ENCODE assay signal across 8 cellular contexts in the genomic region with DNA sequence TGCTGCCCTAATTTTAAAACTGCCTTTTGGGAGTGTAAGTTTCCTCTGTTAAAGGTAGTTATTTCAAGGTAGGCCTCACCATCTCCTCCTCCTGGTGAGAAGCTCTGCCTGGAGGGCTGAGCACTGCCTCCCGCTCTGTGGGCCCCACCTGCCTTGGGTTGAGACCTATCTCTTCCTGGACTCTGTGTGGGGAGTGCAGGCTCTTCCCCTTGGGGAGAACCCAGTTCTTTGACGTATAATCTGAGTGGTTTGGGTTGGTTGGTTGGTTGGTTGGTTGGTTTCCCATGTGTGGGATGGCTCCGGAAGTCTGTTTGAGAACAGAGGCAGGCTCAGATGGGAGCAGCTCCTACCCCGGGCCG. TPM values are rescaled to one million over a fixed set of nuclear protein-coding genes. Genes with fewer than 3 reads are reported as not detected.
DNase-seq lines count a peak whose midpoint lies in the region; ATAC-seq and TF ChIP-seq lines count a peak whose summit lies in the region.

No MANE protein-coding gene starts in this region.

- peaks cover 88% of the 10 kb centered on the region for H3K4me1 Mint-ChIP-seq in activated CD8-positive, alpha-beta T cell treated with anti-CD3 and anti-CD28 coated beads, Interleukin-2, amount 10 ng/mL, durations not matched to agents 7 days and 5 days (ENCODE audit: low read depth)

- H3F3A ChIP-seq in SK-N-SH (replicated peaks; ENCODE audit: insufficient read depth), result peaks cover 77% of the 10 kb centered on the region

- no peak overlapping the region for H2AFZ ChIP-seq in SK-N-SH (ENCODE audit: low read depth)
- H2AFZ ChIP-seq in hepatocyte, result no peak overlapping the region

- no peak for TF ChIP-seq EP300 in SK-N-SH (IDR thresholded peaks at IDR 0.05; ENCODE audit: borderline replicate concordance in 1 of 2, low read depth in 1 of 2, low read length in 1 of 2)

- H3K9me2 ChIP-seq in SK-N-SH (no peaks in the 10 kb centered on the region), hepatocyte (replicated peaks; ENCODE audit: insufficient read depth) (no peaks in the 10 kb centered on the region)

- POLR2A ChIA-PET in SK-N-SH (lab: Yijun Ruan, JAX), result interaction anchor here (0.6 kb wide), 1 partner anchor 253 kb away, joined by 3 read pairs; no protein-coding TSS in a partner anchor
- POLR2A ChIA-PET in activated CD8-positive, alpha-beta T cell treated with anti-CD3 and anti-CD28 coated beads, Interleukin-2, amount 10 ng/mL, durations not matched to agents 7 days and 5 days (lab: Charles Lee), result no interaction called here

- no peaks in the 10 kb centered on the region for H3K9me3 Mint-ChIP-seq in activated CD8-positive, alpha-beta T cell treated with anti-CD3 and anti-CD28 coated beads, Interleukin-2, amount 10 ng/mL, durations not matched to agents 7 days and 5 days (ENCODE audit: insufficient read depth)

- peak overlapping the region; percentile 79 for H3K27ac Mint-ChIP-seq in activated CD8-positive, alpha-beta T cell treated with anti-CD3 and anti-CD28 coated beads, Interleukin-2, amount 10 ng/mL, durations not matched to agents 7 days and 5 days

- H3K27ac ChIP-seq in SK-N-SH (ENCODE audit: low read depth in 2 of 2, low read length in 1 of 2), result peak overlapping the region; percentile 81 to 99
- peak overlapping the region; percentile 97 for H3K27ac ChIP-seq in hepatocyte
- peak overlapping the region; percentile 82 for H3K27ac ChIP-seq in stomach smooth muscle (ENCODE audit: low read length)

- TF ChIP-seq RAD21 in SK-N-SH (IDR thresholded peaks at IDR 0.05; ENCODE audit: low read length), result no peak

- no peaks in the 10 kb centered on the region for H3K9me3 ChIP-seq in SK-N-SH
- no peaks in the 10 kb centered on the region for H3K9me3 ChIP-seq in hepatocyte (ENCODE audit: low read depth)
- no peaks in the 10 kb centered on the region for H3K9me3 ChIP-seq in stomach smooth muscle (ENCODE audit: control insufficient read depth in 2 of 2, low read length in 2 of 2)

- peaks cover 0 to 14% of the 10 kb centered on the region in 2 experiments for H3K36me3 ChIP-seq in SK-N-SH (replicated peaks in 1 of 2; ENCODE audit: control insufficient read depth in 1 of 2, insufficient read depth in 2 of 2, low read length in 1 of 2)
- H3K36me3 ChIP-seq in hepatocyte (replicated peaks; ENCODE audit: insufficient read depth, low read depth), result no peaks in the 10 kb centered on the region
- no peaks in the 10 kb centered on the region for H3K36me3 ChIP-seq in stomach smooth muscle (ENCODE audit: control insufficient read depth in 2 of 2, insufficient read depth in 2 of 2, low read length in 2 of 2)

- DNase-seq in SK-N-SH (no peak), hepatocyte (ENCODE audit: low spot score) (no peak), NCI-H1092 (lab: John Stamatoyannopoulos, UW) (no peak)
- peak; percentile 65 for DNase-seq in activated CD8-positive, alpha-beta T cell treated with anti-CD3 and anti-CD28 coated beads, Interleukin-2, amount 10 ng/mL, durations not matched to agents 7 days and 5 days
- DNase-seq in activated CD4-positive, CD25-positive, alpha-beta regulatory T cell treated with anti-CD3 and anti-CD28 coated beads, Interleukin-2, amount 50 U/mL, for 72 hours, result no peak

- H4K20me1 ChIP-seq in SK-N-SH (ENCODE audit: insufficient read depth) (no peaks in the 10 kb centered on the region), hepatocyte (ENCODE audit: insufficient read depth, poor library complexity, severe bottlenecking) (no peaks in the 10 kb centered on the region)

- H3K27me3 Mint-ChIP-seq in activated CD8-positive, alpha-beta T cell treated with anti-CD3 and anti-CD28 coated beads, Interleukin-2, amount 10 ng/mL, durations not matched to agents 7 days and 5 days (ENCODE audit: low read depth), result no peaks in the 10 kb centered on the region

- peaks cover 91% of the 10 kb centered on the region for H3K79me2 ChIP-seq in SK-N-SH (ENCODE audit: insufficient read depth)
- H3K79me2 ChIP-seq in hepatocyte, result peaks cover 80% of the 10 kb centered on the region

- H3K27me3 ChIP-seq in SK-N-SH (ENCODE audit: insufficient read depth) (no peaks in the 10 kb centered on the region), hepatocyte (no peaks in the 10 kb centered on the region), stomach smooth muscle (ENCODE audit: control insufficient read depth in 1 of 2, insufficient read depth in 2 of 2, low read length in 2 of 2) (no peaks in the 10 kb centered on the region)

- peaks cover 42 to 59% of the 10 kb centered on the region in 2 experiments; a peak in 3 of 4 replicates for H3K4me1 ChIP-seq in SK-N-SH (ENCODE audit: control insufficient read depth in 1 of 2, insufficient read depth in 2 of 2, low read depth in 1 of 2, low read length in 1 of 2)
- peaks cover 53% of the 10 kb centered on the region for H3K4me1 ChIP-seq in hepatocyte (ENCODE audit: insufficient read depth)
- H3K4me1 ChIP-seq in stomach smooth muscle (ENCODE audit: control insufficient read depth, insufficient read depth, low read length), result peaks cover 56% of the 10 kb centered on the region

- peaks cover 50% of the 10 kb centered on the region for H3K36me3 Mint-ChIP-seq in activated CD8-positive, alpha-beta T cell treated with anti-CD3 and anti-CD28 coated beads, Interleukin-2, amount 10 ng/mL, durations not matched to agents 7 days and 5 days (ENCODE audit: low read depth)

- ATAC-seq in SK-N-SH treated with all-trans-retinoic acid at 6 μM for 48 hours (no peak), HG03432 (IDR thresholded peaks at IDR 0.05; ENCODE audit: unreplicated experiment) (no peak)
- peak; percentile 79 for ATAC-seq in activated CD8-positive, alpha-beta T cell treated with anti-CD3 and anti-CD28 coated beads, Interleukin-2, amount 10 ng/mL, durations not matched to agents 7 days and 5 days

- CTCF ChIA-PET in SK-N-SH (lab: Yijun Ruan, JAX), result interaction anchor here (1.2 kb wide), 1 partner anchor 9 kb away, joined by 5 read pairs; no protein-coding TSS in a partner anchor
- CTCF ChIA-PET in activated CD8-positive, alpha-beta T cell treated with anti-CD3 and anti-CD28 coated beads, Interleukin-2, amount 10 ng/mL, durations not matched to agents 7 days and 5 days (lab: Charles Lee), result interaction anchor here (0.6 to 2.3 kb wide), 15 partner anchors 8 to 276 kb away, joined by 3 to 14 read pairs (median 3); partner anchors contain the start of gene ACTN4

- H3K4me3 ChIP-seq in SK-N-SH (ENCODE audit: low read depth in 2 of 2, low read length in 1 of 2), result no peak overlapping the region; a peak in 1 of 4 replicates
- H3K4me3 ChIP-seq in hepatocyte, result no peak overlapping the region
- no peak overlapping the region for H3K4me3 ChIP-seq in stomach smooth muscle (ENCODE audit: low read length in 2 of 2)

- TF ChIP-seq CTCF in SK-N-SH (IDR thresholded peaks at IDR 0.05) (no peak), hepatocyte (IDR thresholded peaks at IDR 0.05; ENCODE audit: poor library complexity) (no peak)

- WGBS in SK-N-SH (ENCODE audit: low lambda C conversion rate), result 88% methylated on average over 5 of the region's 5 CpGs
- WGBS in hepatocyte (ENCODE audit: low lambda C conversion rate, missing lambda C conversion rate), result 82% methylated on average over 5 of the region's 5 CpGs

- peak overlapping the region; percentile 66 for H3K4me2 ChIP-seq in SK-N-SH
- H3K4me2 ChIP-seq in hepatocyte, result peak overlapping the region; percentile 64

- peak overlapping the region; percentile 46 for H3K4me3 Mint-ChIP-seq in activated CD8-positive, alpha-beta T cell treated with anti-CD3 and anti-CD28 coated beads, Interleukin-2, amount 10 ng/mL, durations not matched to agents 7 days and 5 days

- H3K9ac ChIP-seq in SK-N-SH (peak overlapping the region; percentile 73), stomach smooth muscle (ENCODE audit: low read length in 2 of 2) (no peak overlapping the region)

TF ChIP-seq in SK-N-SH, 30 proteins besides CTCF, POLR2A, EP300 and RAD21:
- TF ChIP-seq FOSL2 (IDR thresholded peaks at IDR 0.05; ENCODE audit: borderline replicate concordance, low read depth) (no peak), MXI1 (IDR thresholded peaks at IDR 0.05; ENCODE audit: low read depth, low read length) (no peak), NFIC (IDR thresholded peaks at IDR 0.05; ENCODE audit: borderline replicate concordance) (no peak)

TF ChIP-seq in SK-N-SH treated with all-trans-retinoic acid at 6 μM for 48 hours, 23 proteins besides CTCF, POLR2A, EP300 and RAD21 (continues in another document):
- TF ChIP-seq ZC3H10 (CRISPR knock-in tag; IDR thresholded peaks at IDR 0.05) (no peak), ARNTL (CRISPR knock-in tag; IDR thresholded peaks at IDR 0.05; ENCODE audit: borderline replicate concordance, low read depth) (no peak), ISL1 (CRISPR knock-in tag; IDR thresholded peaks at IDR 0.05) (no peak), TOX (CRISPR knock-in tag; IDR thresholded peaks at IDR 0.05; ENCODE audit: borderline replicate concordance) (no peak), SNAI2 (CRISPR knock-in tag; IDR thresholded peaks at IDR 0.05) (no peak), ZFP30 (CRISPR knock-in tag; IDR thresholded peaks at IDR 0.05) (no peak), ZNF565 (CRISPR knock-in tag; conservative IDR thresholded peaks at IDR 0.05; ENCODE audit: low read depth) (no peak), ESRRG (CRISPR knock-in tag; IDR thresholded peaks at IDR 0.05) (no peak)
- TF ChIP-seq, protein P1, sequence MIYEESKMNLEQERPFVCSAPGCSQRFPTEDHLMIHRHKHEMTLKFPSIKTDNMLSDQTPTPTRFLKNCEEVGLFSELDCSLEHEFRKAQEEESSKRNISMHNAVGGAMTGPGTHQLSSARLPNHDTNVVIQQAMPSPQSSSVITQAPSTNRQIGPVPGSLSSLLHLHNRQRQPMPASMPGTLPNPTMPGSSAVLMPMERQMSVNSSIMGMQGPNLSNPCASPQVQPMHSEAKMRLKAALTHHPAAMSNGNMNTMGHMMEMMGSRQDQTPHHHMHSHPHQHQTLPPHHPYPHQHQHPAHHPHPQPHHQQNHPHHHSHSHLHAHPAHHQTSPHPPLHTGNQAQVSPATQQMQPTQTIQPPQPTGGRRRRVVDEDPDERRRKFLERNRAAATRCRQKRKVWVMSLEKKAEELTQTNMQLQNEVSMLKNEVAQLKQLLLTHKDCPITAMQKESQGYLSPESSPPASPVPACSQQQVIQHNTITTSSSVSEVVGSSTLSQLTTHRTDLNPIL (CRISPR knock-in tag; IDR thresholded peaks at IDR 0.05; ENCODE audit: low read depth), result no peak

RNA-seq across cellular contexts. Expression of gene ACTN4, which starts 39.1 kb away (rescaled TPM):
- polyA plus RNA-seq in SK-N-SH (2012; rRNA removed) (494 and 598 TPM in 2 replicates), hepatocyte (54.4 and 59.3 TPM in 2 replicates)
- 222 and 365 TPM in 2 replicates for polyA plus RNA-seq in SK-N-SH (2012; cell fraction: cytosol; rRNA removed)
- 687 and 951 TPM in 2 replicates for polyA plus RNA-seq in SK-N-SH (2012; cell fraction: nucleus; rRNA removed)
- 100 to 1,000 TPM; 357 to 373 TPM for total RNA-seq in activated CD8-positive, alpha-beta T cell treated with anti-CD3 and anti-CD28 coated beads, Interleukin-2, amount 10 ng/mL, durations not matched to agents 7 days and 5 days
- 278 and 321 TPM in 2 replicates for total RNA-seq in hepatocyte

RNA-seq across cellular contexts. Expression of gene CAPN12, which starts 57.8 kb away (rescaled TPM):
- polyA plus RNA-seq in SK-N-SH (2012; rRNA removed) (1.7 and 3.0 TPM in 2 replicates), hepatocyte (24.3 and 38.9 TPM in 2 replicates)
- 0.48 and 0.50 TPM in 2 replicates for polyA plus RNA-seq in SK-N-SH (2012; cell fraction: cytosol; rRNA removed)
- polyA plus RNA-seq in SK-N-SH (2012; cell fraction: nucleus; rRNA removed), result 14.5 and 19.0 TPM in 2 replicates
- total RNA-seq in activated CD8-positive, alpha-beta T cell treated with anti-CD3 and anti-CD28 coated beads, Interleukin-2, amount 10 ng/mL, durations not matched to agents 7 days and 5 days, result 10 to 100 TPM; 12.2 to 16.2 TPM
- total RNA-seq in hepatocyte, result 12.5 and 26.6 TPM in 2 replicates
